Comparison of ENCODE assay signal across 8 cellular contexts in the genomic region with DNA sequence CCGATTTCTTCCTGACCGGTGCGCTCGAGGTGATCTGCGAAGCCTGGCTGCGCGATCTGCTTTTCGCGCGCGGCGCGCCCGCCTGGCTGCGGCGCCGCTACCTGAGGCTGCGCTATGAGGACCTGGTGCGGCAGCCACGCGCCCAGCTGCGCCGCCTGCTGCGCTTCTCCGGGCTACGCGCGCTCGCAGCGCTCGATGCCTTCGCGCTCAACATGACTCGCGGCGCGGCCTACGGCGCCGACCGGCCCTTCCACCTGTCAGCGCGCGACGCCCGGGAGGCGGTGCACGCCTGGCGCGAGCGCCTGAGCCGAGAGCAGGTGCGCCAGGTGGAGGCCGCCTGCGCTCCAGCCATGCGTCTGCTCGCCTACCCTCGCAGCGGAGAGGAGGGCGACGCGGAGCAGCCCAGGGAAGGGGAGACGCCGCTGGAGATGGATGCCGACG. TPM values are rescaled to one million over a fixed set of nuclear protein-coding genes. Genes with fewer than 3 reads are reported as not detected.
A peak's percentile ranks its signal among the peaks of the same experiment; 100 is the strongest.
DNase-seq lines count a peak whose midpoint lies in the region; ATAC-seq and TF ChIP-seq lines count a peak whose summit lies in the region.

No MANE protein-coding gene starts in this region.

- H3K36me3 ChIP-seq in testis (ENCODE audit: low read depth, missing control alignments) = no peaks in the 10 kb centered on the region

- H3K4me1 ChIP-seq in testis = no peaks in the 10 kb centered on the region

- ATAC-seq in HG02588 (IDR thresholded peaks at IDR 0.05; ENCODE audit: unreplicated experiment) = peak; percentile 23
- ATAC-seq in SK-N-SH treated with all-trans-retinoic acid at 6 μM for 48 hours = peak; percentile 4; the same call in 1 of the 3 replicates
- no peak for ATAC-seq in GM18519 (IDR thresholded peaks at IDR 0.05; ENCODE audit: low FRiP score, unreplicated experiment)

- WGBS in lower leg skin, 2 donors = 66% methylated on average over 49 of the region's 66 CpGs; no CpG with 5 or more reads in 1 of the 2 donors
- WGBS in testis, 2 donors = 2% methylated on average over 45 of the region's 66 CpGs; no CpG with 5 or more reads in 1 of the 2 donors

- TF ChIP-seq POLR2A in lower leg skin (IDR thresholded peaks at IDR 0.05) (no peak), testis (IDR thresholded peaks at IDR 0.05) (no peak)

- TF ChIP-seq CTCF in lower leg skin (IDR thresholded peaks at IDR 0.05) (no peak), testis (IDR thresholded peaks at IDR 0.05) (no peak)

- DNase-seq in COR-L47 (lab: John Stamatoyannopoulos, UW) = peak; percentile 54
- peak; percentile 48 for DNase-seq in central memory CD4-positive, alpha-beta T cell
- peak in 1 of 2 donors; percentile 63 for DNase-seq in lower leg skin (ENCODE audit: low spot score in 2 of 2)
- DNase-seq in testis = peak; percentile 19
- DNase-seq in NCI-H1436 treated with DMSO at 0.1 percent for 48 hours (lab: John Stamatoyannopoulos, UW) = no peak

- intact Hi-C loops in lower leg skin (cut with DNase I; ENCODE audit: low total_unique reads) = no loop called here
- intact Hi-C loops in testis (cut with DNase I; ENCODE audit: low total_unique reads) = loop anchor here (10.0 kb wide), 1 partner anchor 60 kb away; no protein-coding TSS in a partner anchor

- no peaks in the 10 kb centered on the region for H3K9me3 ChIP-seq in testis

- H3K27me3 ChIP-seq in testis = no peaks in the 10 kb centered on the region

- peak overlapping the region; percentile 43 for H3K4me3 ChIP-seq in lower leg skin (ENCODE audit: low read depth, poor library complexity, severe bottlenecking)
- H3K4me3 ChIP-seq in testis = peak overlapping the region; percentile 56 to 66

- peak overlapping the region in 1 of 2 donors; percentile 24 for H3K27ac ChIP-seq in testis

TF ChIP-seq in SK-N-SH treated with all-trans-retinoic acid at 6 μM for 48 hours, 23 proteins besides CTCF, POLR2A, EP300 and RAD21:
- no peak for TF ChIP-seq SNAI2 (CRISPR knock-in tag; IDR thresholded peaks at IDR 0.05)
- TF ChIP-seq, protein P1, sequence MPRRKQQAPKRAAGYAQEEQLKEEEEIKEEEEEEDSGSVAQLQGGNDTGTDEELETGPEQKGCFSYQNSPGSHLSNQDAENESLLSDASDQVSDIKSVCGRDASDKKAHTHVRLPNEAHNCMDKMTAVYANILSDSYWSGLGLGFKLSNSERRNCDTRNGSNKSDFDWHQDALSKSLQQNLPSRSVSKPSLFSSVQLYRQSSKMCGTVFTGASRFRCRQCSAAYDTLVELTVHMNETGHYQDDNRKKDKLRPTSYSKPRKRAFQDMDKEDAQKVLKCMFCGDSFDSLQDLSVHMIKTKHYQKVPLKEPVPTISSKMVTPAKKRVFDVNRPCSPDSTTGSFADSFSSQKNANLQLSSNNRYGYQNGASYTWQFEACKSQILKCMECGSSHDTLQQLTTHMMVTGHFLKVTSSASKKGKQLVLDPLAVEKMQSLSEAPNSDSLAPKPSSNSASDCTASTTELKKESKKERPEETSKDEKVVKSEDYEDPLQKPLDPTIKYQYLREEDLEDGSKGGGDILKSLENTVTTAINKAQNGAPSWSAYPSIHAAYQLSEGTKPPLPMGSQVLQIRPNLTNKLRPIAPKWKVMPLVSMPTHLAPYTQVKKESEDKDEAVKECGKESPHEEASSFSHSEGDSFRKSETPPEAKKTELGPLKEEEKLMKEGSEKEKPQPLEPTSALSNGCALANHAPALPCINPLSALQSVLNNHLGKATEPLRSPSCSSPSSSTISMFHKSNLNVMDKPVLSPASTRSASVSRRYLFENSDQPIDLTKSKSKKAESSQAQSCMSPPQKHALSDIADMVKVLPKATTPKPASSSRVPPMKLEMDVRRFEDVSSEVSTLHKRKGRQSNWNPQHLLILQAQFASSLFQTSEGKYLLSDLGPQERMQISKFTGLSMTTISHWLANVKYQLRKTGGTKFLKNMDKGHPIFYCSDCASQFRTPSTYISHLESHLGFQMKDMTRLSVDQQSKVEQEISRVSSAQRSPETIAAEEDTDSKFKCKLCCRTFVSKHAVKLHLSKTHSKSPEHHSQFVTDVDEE (CRISPR knock-in tag; IDR thresholded peaks at IDR 0.05) = no peak
- TF ChIP-seq CSDC2 (CRISPR knock-in tag; IDR thresholded peaks at IDR 0.05) = no peak
- no peak for TF ChIP-seq BACH2 (CRISPR knock-in tag; IDR thresholded peaks at IDR 0.05; ENCODE audit: borderline replicate concordance)
- no peak for TF ChIP-seq ZC3H10 (CRISPR knock-in tag; IDR thresholded peaks at IDR 0.05)
- no peak for TF ChIP-seq ARNTL (CRISPR knock-in tag; IDR thresholded peaks at IDR 0.05; ENCODE audit: borderline replicate concordance, low read depth)
- TF ChIP-seq, protein P2, sequence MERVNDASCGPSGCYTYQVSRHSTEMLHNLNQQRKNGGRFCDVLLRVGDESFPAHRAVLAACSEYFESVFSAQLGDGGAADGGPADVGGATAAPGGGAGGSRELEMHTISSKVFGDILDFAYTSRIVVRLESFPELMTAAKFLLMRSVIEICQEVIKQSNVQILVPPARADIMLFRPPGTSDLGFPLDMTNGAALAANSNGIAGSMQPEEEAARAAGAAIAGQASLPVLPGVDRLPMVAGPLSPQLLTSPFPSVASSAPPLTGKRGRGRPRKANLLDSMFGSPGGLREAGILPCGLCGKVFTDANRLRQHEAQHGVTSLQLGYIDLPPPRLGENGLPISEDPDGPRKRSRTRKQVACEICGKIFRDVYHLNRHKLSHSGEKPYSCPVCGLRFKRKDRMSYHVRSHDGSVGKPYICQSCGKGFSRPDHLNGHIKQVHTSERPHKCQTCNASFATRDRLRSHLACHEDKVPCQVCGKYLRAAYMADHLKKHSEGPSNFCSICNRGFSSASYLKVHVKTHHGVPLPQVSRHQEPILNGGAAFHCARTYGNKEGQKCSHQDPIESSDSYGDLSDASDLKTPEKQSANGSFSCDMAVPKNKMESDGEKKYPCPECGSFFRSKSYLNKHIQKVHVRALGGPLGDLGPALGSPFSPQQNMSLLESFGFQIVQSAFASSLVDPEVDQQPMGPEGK (CRISPR knock-in tag; IDR thresholded peaks at IDR 0.05; ENCODE audit: borderline replicate concordance) = no peak
- TF ChIP-seq TOX (CRISPR knock-in tag; IDR thresholded peaks at IDR 0.05; ENCODE audit: borderline replicate concordance) = no peak
- no peak for TF ChIP-seq ZFP30 (CRISPR knock-in tag; IDR thresholded peaks at IDR 0.05)
- TF ChIP-seq, protein P3, sequence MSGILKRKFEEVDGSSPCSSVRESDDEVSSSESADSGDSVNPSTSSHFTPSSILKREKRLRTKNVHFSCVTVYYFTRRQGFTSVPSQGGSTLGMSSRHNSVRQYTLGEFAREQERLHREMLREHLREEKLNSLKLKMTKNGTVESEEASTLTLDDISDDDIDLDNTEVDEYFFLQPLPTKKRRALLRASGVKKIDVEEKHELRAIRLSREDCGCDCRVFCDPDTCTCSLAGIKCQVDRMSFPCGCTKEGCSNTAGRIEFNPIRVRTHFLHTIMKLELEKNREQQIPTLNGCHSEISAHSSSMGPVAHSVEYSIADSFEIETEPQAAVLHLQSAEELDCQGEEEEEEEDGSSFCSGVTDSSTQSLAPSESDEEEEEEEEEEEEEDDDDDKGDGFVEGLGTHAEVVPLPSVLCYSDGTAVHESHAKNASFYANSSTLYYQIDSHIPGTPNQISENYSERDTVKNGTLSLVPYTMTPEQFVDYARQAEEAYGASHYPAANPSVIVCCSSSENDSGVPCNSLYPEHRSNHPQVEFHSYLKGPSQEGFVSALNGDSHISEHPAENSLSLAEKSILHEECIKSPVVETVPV (CRISPR knock-in tag; IDR thresholded peaks at IDR 0.05) = no peak
- no peak for TF ChIP-seq ZNF8 (CRISPR knock-in tag; IDR thresholded peaks at IDR 0.05)
- TF ChIP-seq PPARA (CRISPR knock-in tag; IDR thresholded peaks at IDR 0.05; ENCODE audit: borderline replicate concordance) = no peak
- no peak for TF ChIP-seq ZFP3 (CRISPR knock-in tag; IDR thresholded peaks at IDR 0.05)
- no peak for TF ChIP-seq ZNF565 (CRISPR knock-in tag; conservative IDR thresholded peaks at IDR 0.05; ENCODE audit: low read depth)
- TF ChIP-seq, protein P4, sequence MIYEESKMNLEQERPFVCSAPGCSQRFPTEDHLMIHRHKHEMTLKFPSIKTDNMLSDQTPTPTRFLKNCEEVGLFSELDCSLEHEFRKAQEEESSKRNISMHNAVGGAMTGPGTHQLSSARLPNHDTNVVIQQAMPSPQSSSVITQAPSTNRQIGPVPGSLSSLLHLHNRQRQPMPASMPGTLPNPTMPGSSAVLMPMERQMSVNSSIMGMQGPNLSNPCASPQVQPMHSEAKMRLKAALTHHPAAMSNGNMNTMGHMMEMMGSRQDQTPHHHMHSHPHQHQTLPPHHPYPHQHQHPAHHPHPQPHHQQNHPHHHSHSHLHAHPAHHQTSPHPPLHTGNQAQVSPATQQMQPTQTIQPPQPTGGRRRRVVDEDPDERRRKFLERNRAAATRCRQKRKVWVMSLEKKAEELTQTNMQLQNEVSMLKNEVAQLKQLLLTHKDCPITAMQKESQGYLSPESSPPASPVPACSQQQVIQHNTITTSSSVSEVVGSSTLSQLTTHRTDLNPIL (CRISPR knock-in tag; IDR thresholded peaks at IDR 0.05; ENCODE audit: low read depth) = no peak
- no peak for TF ChIP-seq GLIS3 (CRISPR knock-in tag; IDR thresholded peaks at IDR 0.05)
- TF ChIP-seq ISL1 (CRISPR knock-in tag; IDR thresholded peaks at IDR 0.05) = no peak
- no peak for TF ChIP-seq RARB (CRISPR knock-in tag; IDR thresholded peaks at IDR 0.05)
- TF ChIP-seq TCF4 (CRISPR knock-in tag; IDR thresholded peaks at IDR 0.05; ENCODE audit: borderline replicate concordance) = no peak
- TF ChIP-seq ESRRG (CRISPR knock-in tag; IDR thresholded peaks at IDR 0.05) = no peak

RNA-seq across cellular contexts. Expression of a gene that starts 1.4 kb away (rescaled TPM):
- 10 to 100 TPM; 11.5 to 36.4 (median 19.6) TPM for total RNA-seq in lower leg skin
- total RNA-seq in testis = 10 to 100 TPM in 1 of 2 donors, 1 to 10 TPM in 1; 9.4 to 18.7 TPM
- polyA plus RNA-seq in testis (ENCODE audit: insufficient read depth, low read depth, low replicate concordance) = 2.5 TPM

RNA-seq across cellular contexts. Expression of a gene that starts 29.7 kb away (rescaled TPM):
- total RNA-seq in lower leg skin (1 to 10 TPM in 3 of 4 donors, under 1 TPM in 1; 0.76 to 2.3 (median 2.0) TPM), testis (1 to 10 TPM; 6.3 to 8.2 TPM)
- 2.4 TPM for polyA plus RNA-seq in testis (ENCODE audit: insufficient read depth, low read depth, low replicate concordance)
